In the genomic region with DNA sequence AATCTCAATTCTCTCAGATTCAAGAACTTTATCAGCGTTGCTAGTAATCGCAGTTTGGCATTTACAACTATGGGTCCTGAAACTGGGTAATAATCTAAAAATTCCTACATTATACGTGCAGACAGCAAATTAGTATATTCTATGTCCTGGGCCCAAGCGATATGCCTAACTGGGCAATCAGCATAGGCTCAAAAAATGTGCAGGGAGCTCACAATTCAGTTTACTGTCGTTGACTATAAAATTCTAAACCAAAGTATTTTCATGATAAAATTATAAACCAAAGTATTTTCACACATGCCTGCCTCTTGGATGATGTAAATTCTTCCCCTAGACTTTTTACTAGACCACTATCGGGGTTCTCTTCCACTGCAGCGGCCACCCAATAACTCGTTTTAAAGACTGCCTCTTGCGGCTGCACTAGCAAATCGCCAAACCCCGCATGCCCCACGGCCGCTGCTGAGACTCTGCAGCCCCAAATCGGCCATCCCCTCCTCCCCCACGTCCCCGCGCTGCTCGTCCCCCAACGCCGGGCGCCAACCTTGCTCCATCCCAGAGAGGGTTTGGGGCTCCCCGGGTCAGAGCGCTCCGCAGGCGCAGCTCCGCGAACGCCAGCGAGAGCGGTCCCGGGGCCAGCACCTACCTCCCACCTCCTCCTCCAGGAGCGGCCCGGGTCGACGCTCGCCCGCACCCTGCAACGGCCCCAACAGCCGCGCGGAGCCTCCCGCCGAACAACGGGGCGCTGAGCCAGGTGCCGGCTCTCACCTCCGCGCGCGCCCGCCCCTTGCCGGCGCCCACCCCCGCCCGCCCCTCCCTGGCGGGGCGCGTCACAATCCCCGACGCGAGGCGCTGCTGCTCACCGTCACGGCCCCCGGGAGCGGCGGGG, we compare ENCODE assay signal across 1 cellular context.
TF ChIP-seq lines count a peak whose summit lies in the region.

No MANE protein-coding gene starts in this region.

TF ChIP-seq in HEK293, 187 proteins besides CTCF, POLR2A, EP300 and RAD21 (continued from another document and continues in another):
- TF ChIP-seq ZNF26 (tag by site-specific recombination; IDR thresholded peaks at IDR 0.05) = no peak
- no peak for TF ChIP-seq ZNF223 (tag by site-specific recombination; IDR thresholded peaks at IDR 0.05)
- TF ChIP-seq ZBTB8A (tag by site-specific recombination; IDR thresholded peaks at IDR 0.05) = peak; percentile 85
- no peak for TF ChIP-seq ZNF670 (tag by site-specific recombination; IDR thresholded peaks at IDR 0.05; ENCODE audit: low read depth)
- TF ChIP-seq ZNF239 (tag by site-specific recombination; IDR thresholded peaks at IDR 0.05) = no peak
- TF ChIP-seq ZNF518A (tag by site-specific recombination; conservative IDR thresholded peaks at IDR 0.05; ENCODE audit: low read depth) = no peak
- no peak for TF ChIP-seq ZNF354C (tag by site-specific recombination; IDR thresholded peaks at IDR 0.05; ENCODE audit: borderline replicate concordance, low read depth)
- TF ChIP-seq MYNN (tag by site-specific recombination; IDR thresholded peaks at IDR 0.05; ENCODE audit: borderline replicate concordance) = no peak
- TF ChIP-seq ZNF549 (tag by site-specific recombination; IDR thresholded peaks at IDR 0.05) = no peak
- no peak for TF ChIP-seq ZNF16 (tag by site-specific recombination; IDR thresholded peaks at IDR 0.05; ENCODE audit: low read depth)
- TF ChIP-seq GLI4 (tag by site-specific recombination; IDR thresholded peaks at IDR 0.05) = 0 out of 2 replicates have a peak, but pooled peaks have one; percentile 24
- TF ChIP-seq ZNF626 (tag by site-specific recombination; IDR thresholded peaks at IDR 0.05) = no peak
- TF ChIP-seq, protein P1, sequence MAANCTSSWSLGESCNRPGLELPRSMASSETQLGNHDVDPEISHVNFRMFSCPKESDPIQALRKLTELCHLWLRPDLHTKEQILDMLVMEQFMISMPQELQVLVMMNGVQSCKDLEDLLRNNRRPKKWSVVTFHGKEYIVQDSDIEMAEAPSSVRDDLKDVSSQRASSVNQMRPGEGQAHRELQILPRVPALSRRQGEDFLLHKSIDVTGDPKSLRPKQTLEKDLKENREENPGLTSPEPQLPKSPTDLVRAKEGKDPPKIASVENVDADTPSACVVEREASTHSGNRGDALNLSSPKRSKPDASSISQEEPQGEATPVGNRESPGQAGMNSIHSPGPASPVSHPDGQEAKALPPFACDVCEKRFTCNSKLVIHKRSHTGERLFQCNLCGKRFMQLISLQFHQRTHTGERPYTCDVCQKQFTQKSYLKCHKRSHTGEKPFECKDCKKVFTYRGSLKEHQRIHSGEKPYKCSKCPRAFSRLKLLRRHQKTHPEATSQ (tag by site-specific recombination; IDR thresholded peaks at IDR 0.05) = no peak
- TF ChIP-seq ZNF791 (tag by site-specific recombination; IDR thresholded peaks at IDR 0.05) = no peak
- TF ChIP-seq SP3 (tag by site-specific recombination; IDR thresholded peaks at IDR 0.05) = no peak
- no peak for TF ChIP-seq ZNF19 (tag by site-specific recombination; IDR thresholded peaks at IDR 0.05; ENCODE audit: low read depth)
- peak; percentile 59; the same call in 1 of the 2 replicates for TF ChIP-seq ZNF423 (tag by site-specific recombination; IDR thresholded peaks at IDR 0.05)
- no peak for TF ChIP-seq ZNF585B (tag by site-specific recombination; IDR thresholded peaks at IDR 0.05)
- TF ChIP-seq ZNF280D (tag by site-specific recombination; IDR thresholded peaks at IDR 0.05) = no peak
- TF ChIP-seq PRDM10 (tag by site-specific recombination; IDR thresholded peaks at IDR 0.05) = peak; percentile 10; the same call in 1 of the 2 replicates
- no peak for TF ChIP-seq ZNF350 (tag by site-specific recombination; IDR thresholded peaks at IDR 0.05)
- TF ChIP-seq ZNF132 (tag by site-specific recombination; IDR thresholded peaks at IDR 0.05; ENCODE audit: borderline replicate concordance) = no peak
- no peak for TF ChIP-seq PRDM6 (tag by site-specific recombination; IDR thresholded peaks at IDR 0.05)
- TF ChIP-seq ZFP3 (tag by site-specific recombination; IDR thresholded peaks at IDR 0.05; ENCODE audit: low read depth) = no peak
- TF ChIP-seq IKZF3 (tag by site-specific recombination; IDR thresholded peaks at IDR 0.05) = no peak
- peak; percentile 59; the same call in 1 of the 2 replicates for TF ChIP-seq ZNF610 (tag by site-specific recombination; IDR thresholded peaks at IDR 0.05; ENCODE audit: borderline replicate concordance)
- TF ChIP-seq KLF7 (tag by site-specific recombination; IDR thresholded peaks at IDR 0.05; ENCODE audit: borderline replicate concordance) = no peak
- TF ChIP-seq, protein P2, sequence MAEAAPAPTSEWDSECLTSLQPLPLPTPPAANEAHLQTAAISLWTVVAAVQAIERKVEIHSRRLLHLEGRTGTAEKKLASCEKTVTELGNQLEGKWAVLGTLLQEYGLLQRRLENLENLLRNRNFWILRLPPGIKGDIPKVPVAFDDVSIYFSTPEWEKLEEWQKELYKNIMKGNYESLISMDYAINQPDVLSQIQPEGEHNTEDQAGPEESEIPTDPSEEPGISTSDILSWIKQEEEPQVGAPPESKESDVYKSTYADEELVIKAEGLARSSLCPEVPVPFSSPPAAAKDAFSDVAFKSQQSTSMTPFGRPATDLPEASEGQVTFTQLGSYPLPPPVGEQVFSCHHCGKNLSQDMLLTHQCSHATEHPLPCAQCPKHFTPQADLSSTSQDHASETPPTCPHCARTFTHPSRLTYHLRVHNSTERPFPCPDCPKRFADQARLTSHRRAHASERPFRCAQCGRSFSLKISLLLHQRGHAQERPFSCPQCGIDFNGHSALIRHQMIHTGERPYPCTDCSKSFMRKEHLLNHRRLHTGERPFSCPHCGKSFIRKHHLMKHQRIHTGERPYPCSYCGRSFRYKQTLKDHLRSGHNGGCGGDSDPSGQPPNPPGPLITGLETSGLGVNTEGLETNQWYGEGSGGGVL (tag by site-specific recombination; IDR thresholded peaks at IDR 0.05) = peak; percentile 80
- TF ChIP-seq SP2 (tag by site-specific recombination; IDR thresholded peaks at IDR 0.05) = peak; percentile 27
